9 cellular contexts compared by ENCODE assay signal in the genomic region with DNA sequence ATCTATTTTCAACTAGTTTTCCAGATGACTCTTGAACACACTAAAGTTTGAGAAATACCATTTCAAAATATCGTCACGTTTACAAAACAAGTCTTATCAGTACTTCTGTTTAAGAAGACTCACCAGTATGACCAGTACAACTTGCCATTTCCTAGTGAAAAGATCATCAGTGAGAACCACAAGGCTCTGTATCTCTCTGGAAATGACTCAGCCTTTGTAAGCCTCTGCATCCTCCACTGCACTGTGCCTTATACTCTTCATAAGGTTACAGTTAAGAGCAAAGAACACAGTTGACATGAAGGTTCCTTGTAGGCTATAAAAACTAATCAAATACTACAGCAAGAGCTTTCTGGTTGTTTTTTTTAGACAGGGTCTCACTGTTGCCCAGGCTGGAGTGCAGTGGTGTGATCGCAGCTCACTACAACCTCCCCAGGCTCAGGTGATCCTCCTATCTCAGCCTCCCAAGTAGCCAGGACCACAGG. TPM values are rescaled to one million over a fixed set of nuclear protein-coding genes. Genes with fewer than 3 reads are reported as not detected.
DNase-seq lines count a peak whose midpoint lies in the region; ATAC-seq and TF ChIP-seq lines count a peak whose summit lies in the region.
"Had no signal": no experiment of that assay in that cellular context is flagged by ENCODE, and none has a peak within 500 bp of the region (broad histone marks: within the 10 kb centered on the region; RNA-seq: fewer than 3 reads in every experiment).

No MANE protein-coding gene starts in this region.

- H3K27ac ChIP-seq in HL-60 (replicated peaks) (peak overlapping the region; percentile 55), ascending aorta (no peak overlapping the region), adrenal gland (no peak overlapping the region), Karpas-422 (ENCODE audit: low read length) (no peak overlapping the region)

- peaks cover 0 to 2% of the 10 kb centered on the region in 2 donors for H3K4me1 ChIP-seq in ascending aorta
- H3K4me1 ChIP-seq in adrenal gland (replicated peaks in 1 of 2), result peaks cover 0 to 14% of the 10 kb centered on the region in 2 donors
- peaks cover 34% of the 10 kb centered on the region for H3K4me1 ChIP-seq in Karpas-422 (ENCODE audit: low read length)

- no peak overlapping the region for H3K4me2 ChIP-seq in Karpas-422 (ENCODE audit: low read depth, low read length, poor library complexity, severe bottlenecking)

- peak; percentile 90 for DNase-seq in GM12865 (ENCODE audit: low read depth)
- DNase-seq in HL-60 (ENCODE audit: low read depth in 1 of 2, low spot score in 1 of 2), result no peak
- peak; percentile 92 for DNase-seq in epithelial cell of esophagus (ENCODE audit: low read depth)
- no peak for DNase-seq in ascending aorta (ENCODE audit: low spot score in 2 of 2)
- DNase-seq in adrenal gland, result no peak
- no peak for DNase-seq in NOMO-1 treated with DMSO at 0.1 percent for 48 hours (lab: John Stamatoyannopoulos, UW; ENCODE audit: unreplicated experiment)
- no peak for DNase-seq in Karpas-422

- H3K27me3 ChIP-seq in HL-60 (ENCODE audit: insufficient read depth, poor library complexity, severe bottlenecking) (no peaks in the 10 kb centered on the region), ascending aorta (no peaks in the 10 kb centered on the region), adrenal gland (no peaks in the 10 kb centered on the region), Karpas-422 (ENCODE audit: low read length) (no peaks in the 10 kb centered on the region)

- 75 to 84% (median 80%) methylated on average over 3 of the region's 3 CpGs for WGBS in adrenal gland, 4 donors

- no peaks in the 10 kb centered on the region for H3K9me2 ChIP-seq in Karpas-422 (replicated peaks; ENCODE audit: insufficient read depth, low read length)

- H3K36me3 ChIP-seq in ascending aorta (peaks cover 17 to 29% of the 10 kb centered on the region in 2 donors), adrenal gland (replicated peaks in 1 of 2) (peaks cover 0 to 31% of the 10 kb centered on the region in 2 donors), Karpas-422 (ENCODE audit: insufficient read depth, low read length) (peaks cover 63% of the 10 kb centered on the region)

- intact Hi-C loops in ascending aorta (cut with DNase I) (no loop called here), adrenal gland (cut with DNase I) (no loop called here)

- H3K9me3 ChIP-seq in ascending aorta (no peaks in the 10 kb centered on the region), adrenal gland (replicated peaks in 1 of 3) (no peaks in the 10 kb centered on the region), Karpas-422 (ENCODE audit: low read length) (no peaks in the 10 kb centered on the region)

- no peaks in the 10 kb centered on the region for H4K20me1 ChIP-seq in Karpas-422 (ENCODE audit: insufficient read depth, low read depth, low read length)

- H3K9ac ChIP-seq in Karpas-422 (ENCODE audit: low read length), result no peak overlapping the region

- peak; percentile 86 for ATAC-seq in GM21515 (IDR thresholded peaks at IDR 0.05; ENCODE audit: unreplicated experiment)

- H3K4me3 ChIP-seq in GM12865 (ENCODE audit: low read depth, low read length) (no peak overlapping the region), HL-60 (replicated peaks; ENCODE audit: insufficient read depth, low read length) (no peak overlapping the region), epithelial cell of esophagus (ENCODE audit: low read length) (no peak overlapping the region), ascending aorta (no peak overlapping the region), adrenal gland (no peak overlapping the region), Karpas-422 (ENCODE audit: low read length) (no peak overlapping the region)

- no peak for TF ChIP-seq CTCF in GM12865 (IDR thresholded peaks at IDR 0.05; ENCODE audit: insufficient read depth, low read depth, low read length, missing control alignments)
- no peak for TF ChIP-seq CTCF in HL-60 (IDR thresholded peaks at IDR 0.05; ENCODE audit: insufficient read depth, low read length)
- TF ChIP-seq CTCF in epithelial cell of esophagus (IDR thresholded peaks at IDR 0.05; ENCODE audit: insufficient read depth, low read depth, low read length, missing control alignments), result no peak
- TF ChIP-seq CTCF in ascending aorta (IDR thresholded peaks at IDR 0.05), result no peak
- no peak for TF ChIP-seq CTCF in adrenal gland (IDR thresholded peaks at IDR 0.05)

- H3K79me2 ChIP-seq in Karpas-422 (ENCODE audit: low read length), result peaks cover 54% of the 10 kb centered on the region

- no peak for TF ChIP-seq POLR2A in adrenal gland (IDR thresholded peaks at IDR 0.05)

- no peak overlapping the region for H2AFZ ChIP-seq in Karpas-422 (ENCODE audit: low read length)

RNA-seq across cellular contexts. Expression of a gene that starts 5.7 kb away (rescaled TPM):
- total RNA-seq in ascending aorta (43.2 TPM), adrenal gland (100 to 1,000 TPM in 2 of 8 donors, 10 to 100 TPM in 6; 52.2 to 108 (median 86.0) TPM)
- polyA plus RNA-seq in adrenal gland, result 10 to 100 TPM; 54.6 to 79.3 (median 68.0) TPM
- total RNA-seq in Karpas-422 (2014; rRNA removed; shearing (Covaris generic); ENCODE audit: low replicate concordance), result 105 and 106 TPM in 2 replicates

RNA-seq across cellular contexts. Expression of a gene that starts 15.4 kb away (rescaled TPM):
- total RNA-seq in ascending aorta (25.1 TPM), adrenal gland (100 to 1,000 TPM in 2 of 8 donors, 10 to 100 TPM in 6; 73.1 to 160 (median 81.3) TPM)
- 100 to 1,000 TPM in 1 of 3 donors, 10 to 100 TPM in 2; 49.1 to 282 (median 58.9) TPM for polyA plus RNA-seq in adrenal gland
- total RNA-seq in Karpas-422 (2014; rRNA removed; shearing (Covaris generic); ENCODE audit: low replicate concordance), result 126 and 147 TPM in 2 replicates

RNA-seq across cellular contexts. Expression of a gene that starts 21.5 kb away (rescaled TPM):
- total RNA-seq in ascending aorta (not detected), adrenal gland (10 to 100 TPM in 2 of 8 donors, 1 to 10 TPM in 6; 1.1 to 13.3 (median 2.3) TPM)
- polyA plus RNA-seq in adrenal gland, result 10 to 100 TPM in 1 of 3 donors, 1 to 10 TPM in 2; 1.0 to 24.8 (median 3.5) TPM
- total RNA-seq in Karpas-422 (2014; rRNA removed; shearing (Covaris generic); ENCODE audit: low replicate concordance), result not detected in 2 replicates
- total RNA-seq: NCI-H460 had no signal

Comparison
In these comparisons a context has a peak if more than half of its experiments do, and no peak if none do; other contexts are left out.
1. DNase-seq: peak in GM12865 (single experiment) and epithelial cell of esophagus (single experiment); none in HL-60 (0 of 2), ascending aorta (0 of 2), adrenal gland (0 of 7), NOMO-1 treated with DMSO at 0.1 percent for 48 hours (single experiment) and Karpas-422 (single experiment).